In the genomic region with DNA sequence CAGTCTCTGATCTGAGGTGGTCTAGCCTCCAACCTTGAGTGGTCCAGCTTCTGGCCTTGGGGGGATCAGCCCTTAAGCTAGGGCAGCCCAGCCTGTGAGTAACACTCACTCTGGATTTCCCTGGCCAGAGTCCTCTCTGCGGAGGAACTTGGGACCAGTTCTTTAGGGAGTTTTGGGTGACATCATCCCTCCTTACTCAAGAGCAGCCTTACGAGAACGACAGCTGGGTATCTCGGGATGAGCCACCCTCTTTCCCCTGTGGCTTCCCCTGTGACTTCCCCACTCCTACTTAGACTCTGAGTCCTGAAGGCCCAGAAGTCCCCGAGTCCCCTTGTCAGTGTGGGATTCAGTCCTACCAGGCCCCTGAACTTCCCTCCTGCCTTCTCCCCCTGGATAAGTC, we compare ENCODE assay signal across 12 cellular contexts. TPM values are rescaled to one million over a fixed set of nuclear protein-coding genes. Genes with fewer than 3 reads are reported as not detected.
DNase-seq lines count a peak whose midpoint lies in the region; ATAC-seq, FAIRE-seq and TF ChIP-seq lines count a peak whose summit lies in the region.
"Had no signal": no experiment of that assay in that cellular context is flagged by ENCODE, and none has a peak within 500 bp of the region (broad histone marks: within the 10 kb centered on the region; RNA-seq: fewer than 3 reads in every experiment).

No MANE protein-coding gene starts in this region.

- H3K4me3 ChIP-seq in A549: no peak overlapping the region
- H3K4me3 ChIP-seq in muscle layer of colon (ENCODE audit: low read depth in 1 of 2, low read length in 2 of 2): no peak overlapping the region

- no peak for ATAC-seq in A549
- peak; percentile 42 for ATAC-seq in HG03039 (IDR thresholded peaks at IDR 0.05; ENCODE audit: unreplicated experiment)
- ATAC-seq in activated CD8-positive, alpha-beta memory T cell treated with anti-CD3 and anti-CD28 coated beads, Interleukin-2, amount 10 ng/mL, durations not matched to agents 7 days and 5 days: no peak
- no peak for ATAC-seq in HG03025 (IDR thresholded peaks at IDR 0.05; ENCODE audit: low FRiP score, unreplicated experiment)

- CTCF ChIA-PET in A549 (lab: Yijun Ruan, JAX): no interaction called here
- CTCF ChIA-PET in activated CD8-positive, alpha-beta memory T cell treated with anti-CD3 and anti-CD28 coated beads, Interleukin-2, amount 10 ng/mL, durations not matched to agents 7 days and 5 days (lab: Charles Lee): no interaction called here

- H3K4me1 ChIP-seq in A549 (peaks cover 49% of the 10 kb centered on the region), muscle layer of colon (ENCODE audit: insufficient read depth, low read length) (peaks cover 21% of the 10 kb centered on the region)

- no peak for TF ChIP-seq RAD21 in A549 (conservative IDR thresholded peaks at IDR 0.05 in 1 of 2, IDR thresholded peaks at IDR 0.05 in 1 of 2)

- no peak overlapping the region for H3K9ac ChIP-seq in muscle layer of colon (ENCODE audit: low read length)

- peaks cover 4% of the 10 kb centered on the region for H3K36me3 Mint-ChIP-seq in endothelial cell (ENCODE audit: low read depth, unreplicated experiment)
- no peaks in the 10 kb centered on the region for H3K36me3 Mint-ChIP-seq in T-helper 2 cell treated with Interferon-gamma antibody and Interleukin-4, amounts not matched to agents 5 μg/mL and 100 μg/mL, for 36 hours (ENCODE audit: low read depth)
- H3K36me3 Mint-ChIP-seq in activated CD8-positive, alpha-beta memory T cell treated with anti-CD3 and anti-CD28 coated beads, Interleukin-2, amount 10 ng/mL, durations not matched to agents 7 days and 5 days: no peaks in the 10 kb centered on the region

- H3K4me2 ChIP-seq in A549: peak overlapping the region; percentile 55

- H3K27ac ChIP-seq in A549 (peak overlapping the region; percentile 67 to 86), muscle layer of colon (ENCODE audit: low read depth, low read length) (peak overlapping the region; percentile 23)

- TF ChIP-seq CTCF in A549 (IDR thresholded peaks at IDR 0.05) (no peak), endothelial cell (IDR thresholded peaks at IDR 0.05; ENCODE audit: unreplicated experiment) (no peak), D721Med (IDR thresholded peaks at IDR 0.05; ENCODE audit: insufficient read depth, missing control alignments) (no peak)

- H3K9me3 ChIP-seq in A549 (no peaks in the 10 kb centered on the region), muscle layer of colon (ENCODE audit: low read length) (no peaks in the 10 kb centered on the region)

- no peak for TF ChIP-seq EP300 in A549 (IDR thresholded peaks at IDR 0.05)

- no peak overlapping the region for H3K27ac Mint-ChIP-seq in endothelial cell (ENCODE audit: unreplicated experiment)
- H3K27ac Mint-ChIP-seq in T-helper 2 cell treated with Interferon-gamma antibody and Interleukin-4, amounts not matched to agents 5 μg/mL and 100 μg/mL, for 36 hours: no peak overlapping the region
- no peak overlapping the region for H3K27ac Mint-ChIP-seq in activated CD8-positive, alpha-beta memory T cell treated with anti-CD3 and anti-CD28 coated beads, Interleukin-2, amount 10 ng/mL, durations not matched to agents 7 days and 5 days

- peaks cover 15% of the 10 kb centered on the region for H3K27me3 Mint-ChIP-seq in endothelial cell (ENCODE audit: unreplicated experiment)
- H3K27me3 Mint-ChIP-seq in T-helper 2 cell treated with Interferon-gamma antibody and Interleukin-4, amounts not matched to agents 5 μg/mL and 100 μg/mL, for 36 hours (ENCODE audit: low read depth): peaks cover 5% of the 10 kb centered on the region
- peaks cover 5% of the 10 kb centered on the region for H3K27me3 Mint-ChIP-seq in activated CD8-positive, alpha-beta memory T cell treated with anti-CD3 and anti-CD28 coated beads, Interleukin-2, amount 10 ng/mL, durations not matched to agents 7 days and 5 days

- DNase-seq in A549 (ENCODE audit: low read depth in 1 of 2, low spot score in 1 of 2) (no peak), endothelial cell (ENCODE audit: low spot score) (no peak), D721Med (ENCODE audit: insufficient read length, low spot score) (no peak)
- no peak for DNase-seq in T-helper 2 cell treated with Interferon-gamma antibody and Interleukin-4, amounts not matched to agents 5 μg/mL and 100 μg/mL, for 36 hours (ENCODE audit: low spot score)
- no peak for DNase-seq in activated CD8-positive, alpha-beta memory T cell treated with anti-CD3 and anti-CD28 coated beads, Interleukin-2, amount 10 ng/mL, durations not matched to agents 7 days and 5 days
- DNase-seq: activated gamma-delta T cell treated with Interleukin-2 at 50 U/mL for 16 hours, AML-193, H7 had no signal

- peak overlapping the region; percentile 15 for H3K4me3 Mint-ChIP-seq in endothelial cell (ENCODE audit: unreplicated experiment)
- H3K4me3 Mint-ChIP-seq in T-helper 2 cell treated with Interferon-gamma antibody and Interleukin-4, amounts not matched to agents 5 μg/mL and 100 μg/mL, for 36 hours: no peak overlapping the region
- no peak overlapping the region for H3K4me3 Mint-ChIP-seq in activated CD8-positive, alpha-beta memory T cell treated with anti-CD3 and anti-CD28 coated beads, Interleukin-2, amount 10 ng/mL, durations not matched to agents 7 days and 5 days

- POLR2A ChIA-PET in A549 (lab: Yijun Ruan, JAX): no interaction called here

- H3K36me3 ChIP-seq in muscle layer of colon (ENCODE audit: insufficient read depth, low read length): no peaks in the 10 kb centered on the region

- FAIRE-seq in A549 (lab: Jason Lieb, UNC): no peak
- no peak for FAIRE-seq in D721Med (lab: Jason Lieb, UNC)
- FAIRE-seq: endothelial cell of umbilical vein had no signal

- no peak for TF ChIP-seq POLR2A in A549 (IDR thresholded peaks at IDR 0.05; ENCODE audit: low read length)

- peaks cover 54% of the 10 kb centered on the region for H3K4me1 Mint-ChIP-seq in endothelial cell (ENCODE audit: unreplicated experiment)
- H3K4me1 Mint-ChIP-seq in T-helper 2 cell treated with Interferon-gamma antibody and Interleukin-4, amounts not matched to agents 5 μg/mL and 100 μg/mL, for 36 hours (ENCODE audit: low read depth): peaks cover 4% of the 10 kb centered on the region
- peaks cover 5% of the 10 kb centered on the region for H3K4me1 Mint-ChIP-seq in activated CD8-positive, alpha-beta memory T cell treated with anti-CD3 and anti-CD28 coated beads, Interleukin-2, amount 10 ng/mL, durations not matched to agents 7 days and 5 days

- H3K9me3 Mint-ChIP-seq in endothelial cell (ENCODE audit: unreplicated experiment): no peaks in the 10 kb centered on the region
- H3K9me3 Mint-ChIP-seq in T-helper 2 cell treated with Interferon-gamma antibody and Interleukin-4, amounts not matched to agents 5 μg/mL and 100 μg/mL, for 36 hours: no peaks in the 10 kb centered on the region
- no peaks in the 10 kb centered on the region for H3K9me3 Mint-ChIP-seq in activated CD8-positive, alpha-beta memory T cell treated with anti-CD3 and anti-CD28 coated beads, Interleukin-2, amount 10 ng/mL, durations not matched to agents 7 days and 5 days (ENCODE audit: low read depth)

- H3K27me3 ChIP-seq in muscle layer of colon (ENCODE audit: control insufficient read depth in 1 of 2, insufficient read depth in 2 of 2, low read length in 2 of 2): no peaks in the 10 kb centered on the region

- 53% methylated on average over 5 of the region's 5 CpGs for WGBS in A549 (ENCODE audit: missing lambda C conversion rate)

TF ChIP-seq in A549, 52 proteins besides CTCF, POLR2A, EP300 and RAD21 (continues in another document):
- no peak for TF ChIP-seq HEYL (CRISPR knock-in tag; IDR thresholded peaks at IDR 0.05)
- TF ChIP-seq BHLHE40 (IDR thresholded peaks at IDR 0.05; ENCODE audit: low read depth, low read length): no peak
- TF ChIP-seq, protein P1, sequence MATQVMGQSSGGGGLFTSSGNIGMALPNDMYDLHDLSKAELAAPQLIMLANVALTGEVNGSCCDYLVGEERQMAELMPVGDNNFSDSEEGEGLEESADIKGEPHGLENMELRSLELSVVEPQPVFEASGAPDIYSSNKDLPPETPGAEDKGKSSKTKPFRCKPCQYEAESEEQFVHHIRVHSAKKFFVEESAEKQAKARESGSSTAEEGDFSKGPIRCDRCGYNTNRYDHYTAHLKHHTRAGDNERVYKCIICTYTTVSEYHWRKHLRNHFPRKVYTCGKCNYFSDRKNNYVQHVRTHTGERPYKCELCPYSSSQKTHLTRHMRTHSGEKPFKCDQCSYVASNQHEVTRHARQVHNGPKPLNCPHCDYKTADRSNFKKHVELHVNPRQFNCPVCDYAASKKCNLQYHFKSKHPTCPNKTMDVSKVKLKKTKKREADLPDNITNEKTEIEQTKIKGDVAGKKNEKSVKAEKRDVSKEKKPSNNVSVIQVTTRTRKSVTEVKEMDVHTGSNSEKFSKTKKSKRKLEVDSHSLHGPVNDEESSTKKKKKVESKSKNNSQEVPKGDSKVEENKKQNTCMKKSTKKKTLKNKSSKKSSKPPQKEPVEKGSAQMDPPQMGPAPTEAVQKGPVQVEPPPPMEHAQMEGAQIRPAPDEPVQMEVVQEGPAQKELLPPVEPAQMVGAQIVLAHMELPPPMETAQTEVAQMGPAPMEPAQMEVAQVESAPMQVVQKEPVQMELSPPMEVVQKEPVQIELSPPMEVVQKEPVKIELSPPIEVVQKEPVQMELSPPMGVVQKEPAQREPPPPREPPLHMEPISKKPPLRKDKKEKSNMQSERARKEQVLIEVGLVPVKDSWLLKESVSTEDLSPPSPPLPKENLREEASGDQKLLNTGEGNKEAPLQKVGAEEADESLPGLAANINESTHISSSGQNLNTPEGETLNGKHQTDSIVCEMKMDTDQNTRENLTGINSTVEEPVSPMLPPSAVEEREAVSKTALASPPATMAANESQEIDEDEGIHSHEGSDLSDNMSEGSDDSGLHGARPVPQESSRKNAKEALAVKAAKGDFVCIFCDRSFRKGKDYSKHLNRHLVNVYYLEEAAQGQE (IDR thresholded peaks at IDR 0.05): no peak
- TF ChIP-seq CEBPB (IDR thresholded peaks at IDR 0.05): no peak
- no peak for TF ChIP-seq MYC (IDR thresholded peaks at IDR 0.05; ENCODE audit: borderline replicate concordance, low read length)

RNA-seq across cellular contexts. Expression of a gene that starts 10.2 kb away (rescaled TPM):
- polyA plus RNA-seq in A549 (2011; rRNA removed): 26.8 and 49.3 TPM in 2 replicates
- polyA plus RNA-seq in A549 (2012; cell fraction: cytosol; rRNA removed): 37.6 and 41.4 TPM in 2 replicates
- 133 and 136 TPM in 2 replicates for polyA plus RNA-seq in A549 (2012; cell fraction: nucleus; rRNA removed)
- 47.2 to 72.6 TPM (median 58.6 TPM) in 3 replicates for polyA plus RNA-seq in A549 (2017; fragmentation: RNase III; extraction: RNeasy Plus Mini Kit Qiagen cat#74134 plus additional on column Dnase treatment)
- 49.8 and 54.9 TPM in 2 replicates for polyA minus RNA-seq in A549 (2011; rRNA and poly(A)+ RNA removed)
- total RNA-seq in endothelial cell (ENCODE audit: unreplicated experiment): 1,753 TPM
- total RNA-seq in activated CD8-positive, alpha-beta memory T cell treated with anti-CD3 and anti-CD28 coated beads, Interleukin-2, amount 10 ng/mL, durations not matched to agents 7 days and 5 days: 1 to 10 TPM; 1.1 to 3.0 TPM

Comparison
In these comparisons a context has a peak if more than half of its experiments do, and no peak if none do; other contexts are left out.
1. RNA of a gene that starts 10.2 kb away (total RNA-seq): 1,753 TPM in endothelial cell (single experiment); 1.1 to 3.0 TPM in activated CD8-positive, alpha-beta memory T cell treated with anti-CD3 and anti-CD28 coated beads, Interleukin-2, amount 10 ng/mL, durations not matched to agents 7 days and 5 days; every median in the first group is over 100 times any median in the second.